In the genomic region with DNA sequence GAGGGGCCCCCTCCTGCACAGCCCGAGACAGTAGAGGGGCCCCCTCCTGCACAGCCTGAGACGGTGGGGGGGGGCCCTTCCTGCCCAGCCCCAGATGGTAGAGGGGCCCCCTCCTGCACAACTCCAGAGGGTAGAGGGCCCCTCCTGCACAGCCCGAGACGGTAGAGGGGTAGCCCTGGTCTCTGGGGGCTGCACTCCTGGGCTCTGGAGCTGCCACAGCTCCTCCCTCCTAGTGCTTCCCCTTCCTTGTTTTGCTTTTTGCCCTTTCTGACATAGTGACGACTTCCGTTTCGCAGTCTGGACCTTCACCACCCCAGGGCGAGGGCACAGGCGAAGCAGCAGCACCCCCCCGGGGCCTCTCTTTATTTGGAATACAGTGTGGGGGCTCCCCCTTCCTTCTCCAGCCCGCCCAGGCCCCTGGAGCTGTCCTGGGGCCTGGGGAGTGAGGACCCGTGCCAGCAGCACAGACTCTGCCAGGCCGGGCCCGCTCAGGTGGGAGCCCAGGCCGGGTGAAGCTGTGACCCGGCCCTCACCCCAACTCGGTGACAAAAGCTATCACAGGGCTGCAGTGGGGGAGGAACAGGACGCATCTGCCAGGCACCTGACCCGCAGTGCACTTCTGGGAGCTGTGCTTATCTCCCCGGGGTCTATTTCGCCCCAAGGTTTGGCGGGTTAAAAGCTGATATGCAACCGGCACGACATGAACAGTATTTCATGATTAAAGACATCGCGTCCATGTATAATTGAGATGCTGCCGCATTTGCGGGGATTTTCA, we compare ENCODE assay signal across 8 cellular contexts. TPM values are rescaled to one million over a fixed set of nuclear protein-coding genes. Genes with fewer than 3 reads are reported as not detected.
DNase-seq lines count a peak whose midpoint lies in the region; ATAC-seq and TF ChIP-seq lines count a peak whose summit lies in the region.

No MANE protein-coding gene starts in this region.

- H3K4me3 ChIP-seq in trophoblast cell (ENCODE audit: low read depth, low read length) (peak overlapping the region; percentile 81), urinary bladder (ENCODE audit: low read depth, low read length) (peak overlapping the region; percentile 73)

- H2BK12ac ChIP-seq in trophoblast cell (ENCODE audit: low read length): no peak overlapping the region

- peaks cover 2% of the 10 kb centered on the region for H3K27me3 ChIP-seq in trophoblast cell (ENCODE audit: insufficient read depth, low read length)

- H2BK5ac ChIP-seq in trophoblast cell (ENCODE audit: low read depth, low read length, poor library complexity): no peak overlapping the region

- DNase-seq in AG08396 (ENCODE audit: low spot score) (peak; percentile 58), Right ventricle myocardium superior (peak; percentile 84), trophoblast cell (peak in 1 of 2 donors; percentile 19)

- peak overlapping the region; percentile 82 for H4K91ac ChIP-seq in trophoblast cell (ENCODE audit: low read depth, low read length)

- H4K12ac ChIP-seq in trophoblast cell (ENCODE audit: low read depth, low read length): peak overlapping the region; percentile 67

- H3K23ac ChIP-seq in trophoblast cell (ENCODE audit: low read length): no peak overlapping the region

- H2AK5ac ChIP-seq in trophoblast cell (ENCODE audit: low read length): no peak overlapping the region

- no peaks in the 10 kb centered on the region for H3K27me3 Mint-ChIP-seq in activated naive CD8-positive, alpha-beta T cell

- peaks cover 4% of the 10 kb centered on the region for H3K9me3 ChIP-seq in trophoblast cell (ENCODE audit: insufficient read depth, low read depth, low read length)

- peak overlapping the region; percentile 95 for H4K8ac ChIP-seq in trophoblast cell (ENCODE audit: low read depth, low read length)

- H3K27ac ChIP-seq in trophoblast cell (ENCODE audit: low read depth, low read length) (no peak overlapping the region), urinary bladder (ENCODE audit: low read depth) (peak overlapping the region; percentile 92)

- H3K9me3 Mint-ChIP-seq in activated naive CD8-positive, alpha-beta T cell (ENCODE audit: low read depth): no peaks in the 10 kb centered on the region

- H3K79me2 ChIP-seq in trophoblast cell (ENCODE audit: control insufficient read depth, insufficient read depth, low read length, poor library complexity): peaks cover 9% of the 10 kb centered on the region

- ATAC-seq in GM18867 (IDR thresholded peaks at IDR 0.05; ENCODE audit: unreplicated experiment) (peak; percentile 28), HG03520 (IDR thresholded peaks at IDR 0.05; ENCODE audit: unreplicated experiment) (peak; percentile 28), SK-N-SH treated with all-trans-retinoic acid at 6 μM for 48 hours (peak; percentile 40), Right ventricle myocardium superior (ENCODE audit: poor library complexity) (peak; percentile 45)

- H3K4me2 ChIP-seq in trophoblast cell (ENCODE audit: low read length): peak overlapping the region; percentile 98

- H3K27ac Mint-ChIP-seq in activated naive CD8-positive, alpha-beta T cell: peak overlapping the region; percentile 93

- no CpG with 5 or more reads among the region's 28 CpGs for WGBS in trophoblast cell (ENCODE audit: extremely low coverage, insufficient coverage, insufficient read length)
- under 1% methylated on average over 28 of the region's 28 CpGs for WGBS in urinary bladder

- peaks cover 16% of the 10 kb centered on the region for H3K79me1 ChIP-seq in trophoblast cell (ENCODE audit: low read length)

- H2AFZ ChIP-seq in trophoblast cell (ENCODE audit: insufficient read depth, low read length, poor library complexity): peak overlapping the region; percentile 66

- H3K4me3 Mint-ChIP-seq in activated naive CD8-positive, alpha-beta T cell: peak overlapping the region; percentile 87

- H3K4me1 ChIP-seq in trophoblast cell (ENCODE audit: control insufficient read depth in 1 of 2, insufficient read depth in 2 of 2, low read length in 2 of 2): peaks cover 7 to 12% of the 10 kb centered on the region in 2 experiments
- H3K4me1 ChIP-seq in urinary bladder (ENCODE audit: insufficient read depth): no peaks in the 10 kb centered on the region

- H3K9ac ChIP-seq in trophoblast cell (ENCODE audit: low read length): peak overlapping the region; percentile 89

- peak overlapping the region; percentile 55 for H2BK120ac ChIP-seq in trophoblast cell (ENCODE audit: insufficient read depth, low read length, poor library complexity)

- H3K4ac ChIP-seq in trophoblast cell (ENCODE audit: low read depth, low read length): peak overlapping the region; percentile 75

- intact Hi-C loops in Right ventricle myocardium superior (cut with DNase I): no loop called here

- peaks cover 2% of the 10 kb centered on the region for H3K36me3 Mint-ChIP-seq in activated naive CD8-positive, alpha-beta T cell

- H3K36me3 ChIP-seq in trophoblast cell (ENCODE audit: control insufficient read depth in 1 of 2, insufficient read depth in 2 of 2, low read length in 2 of 2): no peaks in the 10 kb centered on the region
- no peaks in the 10 kb centered on the region for H3K36me3 ChIP-seq in urinary bladder (ENCODE audit: insufficient read depth)

- H3K4me1 Mint-ChIP-seq in activated naive CD8-positive, alpha-beta T cell (ENCODE audit: low read depth): peaks cover 42% of the 10 kb centered on the region

- H3K14ac ChIP-seq in trophoblast cell (ENCODE audit: low read length): peak overlapping the region; percentile 69

- peak overlapping the region; percentile 80 for H3K18ac ChIP-seq in trophoblast cell (ENCODE audit: low read length)

TF ChIP-seq in SK-N-SH treated with all-trans-retinoic acid at 6 μM for 48 hours, 23 proteins besides CTCF, POLR2A, EP300 and RAD21:
- TF ChIP-seq, protein P1, sequence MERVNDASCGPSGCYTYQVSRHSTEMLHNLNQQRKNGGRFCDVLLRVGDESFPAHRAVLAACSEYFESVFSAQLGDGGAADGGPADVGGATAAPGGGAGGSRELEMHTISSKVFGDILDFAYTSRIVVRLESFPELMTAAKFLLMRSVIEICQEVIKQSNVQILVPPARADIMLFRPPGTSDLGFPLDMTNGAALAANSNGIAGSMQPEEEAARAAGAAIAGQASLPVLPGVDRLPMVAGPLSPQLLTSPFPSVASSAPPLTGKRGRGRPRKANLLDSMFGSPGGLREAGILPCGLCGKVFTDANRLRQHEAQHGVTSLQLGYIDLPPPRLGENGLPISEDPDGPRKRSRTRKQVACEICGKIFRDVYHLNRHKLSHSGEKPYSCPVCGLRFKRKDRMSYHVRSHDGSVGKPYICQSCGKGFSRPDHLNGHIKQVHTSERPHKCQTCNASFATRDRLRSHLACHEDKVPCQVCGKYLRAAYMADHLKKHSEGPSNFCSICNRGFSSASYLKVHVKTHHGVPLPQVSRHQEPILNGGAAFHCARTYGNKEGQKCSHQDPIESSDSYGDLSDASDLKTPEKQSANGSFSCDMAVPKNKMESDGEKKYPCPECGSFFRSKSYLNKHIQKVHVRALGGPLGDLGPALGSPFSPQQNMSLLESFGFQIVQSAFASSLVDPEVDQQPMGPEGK (CRISPR knock-in tag; IDR thresholded peaks at IDR 0.05; ENCODE audit: borderline replicate concordance): peak; percentile 56; the same call in 1 of the 2 replicates
- TF ChIP-seq PPARA (CRISPR knock-in tag; IDR thresholded peaks at IDR 0.05; ENCODE audit: borderline replicate concordance) (no peak), OSR1 (CRISPR knock-in tag; IDR thresholded peaks at IDR 0.05) (no peak), TCF4 (CRISPR knock-in tag; IDR thresholded peaks at IDR 0.05; ENCODE audit: borderline replicate concordance) (0 out of 2 replicates have a peak, but pooled peaks have one; percentile 33), CSDC2 (CRISPR knock-in tag; IDR thresholded peaks at IDR 0.05) (no peak), ZNF8 (CRISPR knock-in tag; IDR thresholded peaks at IDR 0.05) (no peak)

RNA-seq across cellular contexts. Expression of gene PRXL2B, which starts 1.1 kb away (rescaled TPM):
- total RNA-seq in Right ventricle myocardium superior: 9.8 TPM
- polyA plus RNA-seq in trophoblast cell (2013): 5.7 and 6.2 TPM in 2 replicates
- 8.9 TPM for total RNA-seq in urinary bladder
- 25.0 TPM for polyA plus RNA-seq in urinary bladder

RNA-seq across cellular contexts. Expression of gene TNFRSF14, which starts 29.3 kb away (rescaled TPM):
- total RNA-seq in Right ventricle myocardium superior (16.0 TPM), urinary bladder (19.2 TPM)
- polyA plus RNA-seq in trophoblast cell (2013): 0.07 and 0.14 TPM in 2 replicates
- 75.5 TPM for polyA plus RNA-seq in urinary bladder

RNA-seq across cellular contexts. Expression of gene MMEL1, which starts 47.3 kb away (rescaled TPM):
- total RNA-seq in Right ventricle myocardium superior (0.48 TPM), urinary bladder (2.6 TPM)
- 0.65 and 0.66 TPM in 2 replicates for polyA plus RNA-seq in trophoblast cell (2013)
- 4.2 TPM for polyA plus RNA-seq in urinary bladder

RNA-seq across cellular contexts. Expression of gene HES5, which starts 55.4 kb away (rescaled TPM):
- total RNA-seq in Right ventricle myocardium superior: 1.6 TPM
- polyA plus RNA-seq in trophoblast cell (2013): 0.21 and 0.22 TPM in 2 replicates
- total RNA-seq in urinary bladder: 2.5 TPM
- 0.42 TPM for polyA plus RNA-seq in urinary bladder

RNA-seq across cellular contexts. Expression of gene PANK4, which starts 59.1 kb away (rescaled TPM):
- 45.5 TPM for total RNA-seq in Right ventricle myocardium superior
- polyA plus RNA-seq in trophoblast cell (2013): 12.5 and 13.9 TPM in 2 replicates
- total RNA-seq in urinary bladder: 19.2 TPM
- polyA plus RNA-seq in urinary bladder: 28.6 TPM
